ENCODE assay signal across 2 cellular contexts in genomic region chr16:85146922-85147651, GRCh38.
TF ChIP-seq lines count a peak whose summit lies in the region.

No MANE protein-coding gene starts in this region.

TF ChIP-seq in H1, 55 proteins besides CTCF, POLR2A, EP300 and RAD21 (continued from another document):
- TF ChIP-seq, protein P1, sequence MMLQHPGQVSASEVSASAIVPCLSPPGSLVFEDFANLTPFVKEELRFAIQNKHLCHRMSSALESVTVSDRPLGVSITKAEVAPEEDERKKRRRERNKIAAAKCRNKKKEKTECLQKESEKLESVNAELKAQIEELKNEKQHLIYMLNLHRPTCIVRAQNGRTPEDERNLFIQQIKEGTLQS (IDR thresholded peaks at IDR 0.05; ENCODE audit: insufficient read depth, low read depth, low read length), result no peak
- no peak for TF ChIP-seq BRCA1 (IDR thresholded peaks at IDR 0.05; ENCODE audit: low read depth, low read length)
- no peak for TF ChIP-seq RFX5 (IDR thresholded peaks at IDR 0.05; ENCODE audit: borderline replicate concordance, low read depth, low read length)
- TF ChIP-seq GABPA (IDR thresholded peaks at IDR 0.05; ENCODE audit: borderline replicate concordance, insufficient read depth, low read length), result no peak
- TF ChIP-seq USF2 (IDR thresholded peaks at IDR 0.05; ENCODE audit: low read length), result no peak
- no peak for TF ChIP-seq KDM1A (IDR thresholded peaks at IDR 0.05; ENCODE audit: borderline replicate concordance, low read length)
- TF ChIP-seq TAF1 (IDR thresholded peaks at IDR 0.05; ENCODE audit: low read depth, low read length), result no peak
- no peak for TF ChIP-seq SRF (IDR thresholded peaks at IDR 0.05; ENCODE audit: low read depth, low read length)
- no peak for TF ChIP-seq ATF2 (IDR thresholded peaks at IDR 0.05; ENCODE audit: low read length)
- TF ChIP-seq NRF1 (IDR thresholded peaks at IDR 0.05; ENCODE audit: low read depth, low read length), result no peak
- no peak for TF ChIP-seq RXRA (IDR thresholded peaks at IDR 0.05; ENCODE audit: insufficient read depth, low read depth, low read length)
- no peak for TF ChIP-seq CEBPB (IDR thresholded peaks at IDR 0.05; ENCODE audit: low read depth, low read length)

TF ChIP-seq in liver, 16 proteins besides CTCF, POLR2A, EP300 and RAD21 (continued from another document):
- TF ChIP-seq, protein P2, sequence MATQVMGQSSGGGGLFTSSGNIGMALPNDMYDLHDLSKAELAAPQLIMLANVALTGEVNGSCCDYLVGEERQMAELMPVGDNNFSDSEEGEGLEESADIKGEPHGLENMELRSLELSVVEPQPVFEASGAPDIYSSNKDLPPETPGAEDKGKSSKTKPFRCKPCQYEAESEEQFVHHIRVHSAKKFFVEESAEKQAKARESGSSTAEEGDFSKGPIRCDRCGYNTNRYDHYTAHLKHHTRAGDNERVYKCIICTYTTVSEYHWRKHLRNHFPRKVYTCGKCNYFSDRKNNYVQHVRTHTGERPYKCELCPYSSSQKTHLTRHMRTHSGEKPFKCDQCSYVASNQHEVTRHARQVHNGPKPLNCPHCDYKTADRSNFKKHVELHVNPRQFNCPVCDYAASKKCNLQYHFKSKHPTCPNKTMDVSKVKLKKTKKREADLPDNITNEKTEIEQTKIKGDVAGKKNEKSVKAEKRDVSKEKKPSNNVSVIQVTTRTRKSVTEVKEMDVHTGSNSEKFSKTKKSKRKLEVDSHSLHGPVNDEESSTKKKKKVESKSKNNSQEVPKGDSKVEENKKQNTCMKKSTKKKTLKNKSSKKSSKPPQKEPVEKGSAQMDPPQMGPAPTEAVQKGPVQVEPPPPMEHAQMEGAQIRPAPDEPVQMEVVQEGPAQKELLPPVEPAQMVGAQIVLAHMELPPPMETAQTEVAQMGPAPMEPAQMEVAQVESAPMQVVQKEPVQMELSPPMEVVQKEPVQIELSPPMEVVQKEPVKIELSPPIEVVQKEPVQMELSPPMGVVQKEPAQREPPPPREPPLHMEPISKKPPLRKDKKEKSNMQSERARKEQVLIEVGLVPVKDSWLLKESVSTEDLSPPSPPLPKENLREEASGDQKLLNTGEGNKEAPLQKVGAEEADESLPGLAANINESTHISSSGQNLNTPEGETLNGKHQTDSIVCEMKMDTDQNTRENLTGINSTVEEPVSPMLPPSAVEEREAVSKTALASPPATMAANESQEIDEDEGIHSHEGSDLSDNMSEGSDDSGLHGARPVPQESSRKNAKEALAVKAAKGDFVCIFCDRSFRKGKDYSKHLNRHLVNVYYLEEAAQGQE (IDR thresholded peaks at IDR 0.05), result no peak
- peak; percentile 16 for TF ChIP-seq SP1 (IDR thresholded peaks at IDR 0.05)
